In genomic region chr1:183609313-183609712, GRCh38 we compare ENCODE assay signal across 1 cellular context.
A peak's percentile ranks its signal among the peaks of the same experiment; 100 is the strongest.
TF ChIP-seq lines count a peak whose summit lies in the region.

No MANE protein-coding gene starts in this region.

TF ChIP-seq in GM12878, 131 proteins besides CTCF, POLR2A, EP300 and RAD21 (continued from another document):
- no peak for TF ChIP-seq E2F8 (IDR thresholded peaks at IDR 0.05; ENCODE audit: low read depth, partially characterized antibody)
- TF ChIP-seq NKRF (conservative IDR thresholded peaks at IDR 0.05), result peak; percentile 48; the same call in 1 of the 2 replicates
- no peak for TF ChIP-seq MEF2A (IDR thresholded peaks at IDR 0.05; ENCODE audit: insufficient read depth, low read depth, low read length)
- TF ChIP-seq HDAC6 (IDR thresholded peaks at IDR 0.05; ENCODE audit: unreplicated experiment), result no peak
- peak; percentile 72; the same call in 1 of the 2 replicates for TF ChIP-seq SMC3 (IDR thresholded peaks at IDR 0.05; ENCODE audit: borderline replicate concordance, low read length)
- TF ChIP-seq RELB (IDR thresholded peaks at IDR 0.05; ENCODE audit: low read depth), result peak; percentile 49; the same call in 1 of the 2 replicates
- no peak for TF ChIP-seq WRNIP1 (IDR thresholded peaks at IDR 0.05; ENCODE audit: borderline replicate concordance, low read depth, low read length)
- no peak; the same call in 1 of the 2 replicates for TF ChIP-seq CREM (IDR thresholded peaks at IDR 0.05; ENCODE audit: low read depth)
- peak in 1 of 2 experiments; percentile 33; a peak in 1 of 4 replicates for TF ChIP-seq BHLHE40 (IDR thresholded peaks at IDR 0.05; ENCODE audit: borderline replicate concordance in 1 of 2, low read depth in 2 of 2, low read length in 1 of 2)
